8 cellular contexts compared by ENCODE assay signal in genomic region chr20:52191132-52191435, GRCh38. TPM values are rescaled to one million over a fixed set of nuclear protein-coding genes. Genes with fewer than 3 reads are reported as not detected.
DNase-seq lines count a peak whose midpoint lies in the region; ATAC-seq lines count a peak whose summit lies in the region.

No MANE protein-coding gene starts in this region.

- H3K4me3 ChIP-seq in BLaER1: peak overlapping the region; percentile 96
- peak overlapping the region; percentile 95 for H3K4me3 ChIP-seq in HUES6 (ENCODE audit: low read depth, low read length)
- H3K4me3 ChIP-seq in iPS-18c (ENCODE audit: insufficient read depth, low read depth, low read length): peak overlapping the region; percentile 97

- H3K36me3 ChIP-seq in BLaER1 (peaks cover 12% of the 10 kb centered on the region), HUES6 (ENCODE audit: control insufficient read depth, insufficient read depth, low read length) (peaks cover 9% of the 10 kb centered on the region)

- peak overlapping the region; percentile 93 for H3K4me3 Mint-ChIP-seq in stimulated activated memory B cell treated with anti-CD40 and anti-IgM and Interleukin-4, amounts not matched to agents 10 μg/mL and 1 μg/mL and 100 μg/mL, for 72 hours

- peak overlapping the region; percentile 86 for H3K27ac Mint-ChIP-seq in stimulated activated memory B cell treated with anti-CD40 and anti-IgM and Interleukin-4, amounts not matched to agents 10 μg/mL and 1 μg/mL and 100 μg/mL, for 72 hours

- peak; percentile 6 for ATAC-seq in GM19438 (IDR thresholded peaks at IDR 0.05; ENCODE audit: low read depth, unreplicated experiment)
- peak; percentile 52 for ATAC-seq in stimulated activated memory B cell treated with anti-CD40 and anti-IgM and Interleukin-4, amounts not matched to agents 10 μg/mL and 1 μg/mL and 100 μg/mL, for 72 hours

- H3K9me3 ChIP-seq in BLaER1 (no peaks in the 10 kb centered on the region), HUES6 (ENCODE audit: control insufficient read depth, insufficient read depth, low read depth, low read length) (no peaks in the 10 kb centered on the region), iPS-18c (ENCODE audit: control insufficient read depth, insufficient read depth, low read length) (peaks cover 7% of the 10 kb centered on the region)

- no peaks in the 10 kb centered on the region for H3K27me3 ChIP-seq in BLaER1
- H3K27me3 ChIP-seq in HUES6 (ENCODE audit: control insufficient read depth, insufficient read depth, low read length): no peaks in the 10 kb centered on the region

- peak overlapping the region; percentile 89 for H3K4me2 ChIP-seq in BLaER1

- H4K20me1 ChIP-seq in BLaER1: peaks cover 11% of the 10 kb centered on the region; the same call in 1 of the 2 replicates

- H3K9me3 Mint-ChIP-seq in stimulated activated memory B cell treated with anti-CD40 and anti-IgM and Interleukin-4, amounts not matched to agents 10 μg/mL and 1 μg/mL and 100 μg/mL, for 72 hours: no peaks in the 10 kb centered on the region

- H3K4me1 Mint-ChIP-seq in stimulated activated memory B cell treated with anti-CD40 and anti-IgM and Interleukin-4, amounts not matched to agents 10 μg/mL and 1 μg/mL and 100 μg/mL, for 72 hours: peaks cover 17% of the 10 kb centered on the region

- no peaks in the 10 kb centered on the region for H3K27me3 Mint-ChIP-seq in stimulated activated memory B cell treated with anti-CD40 and anti-IgM and Interleukin-4, amounts not matched to agents 10 μg/mL and 1 μg/mL and 100 μg/mL, for 72 hours

- H3K27ac ChIP-seq in BLaER1 (peak overlapping the region; percentile 95), HUES6 (ENCODE audit: low read depth, low read length) (peak overlapping the region; percentile 85), angular gyrus (ENCODE audit: low read depth, low read length) (peak overlapping the region; percentile 90)

- H3K4me1 ChIP-seq in BLaER1 (peaks cover 20% of the 10 kb centered on the region), HUES6 (ENCODE audit: control insufficient read depth, insufficient read depth, low read length) (peaks cover 8% of the 10 kb centered on the region)

- DNase-seq in NCI-H2196 (lab: John Stamatoyannopoulos, UW; ENCODE audit: unreplicated experiment): no peak
- no peak for DNase-seq in H4 (ENCODE audit: low spot score)

- H3K9ac ChIP-seq in BLaER1 (peak overlapping the region; percentile 94), HUES6 (ENCODE audit: low read length) (peak overlapping the region; percentile 84)

- peaks cover 3% of the 10 kb centered on the region for H3K36me3 Mint-ChIP-seq in stimulated activated memory B cell treated with anti-CD40 and anti-IgM and Interleukin-4, amounts not matched to agents 10 μg/mL and 1 μg/mL and 100 μg/mL, for 72 hours

RNA-seq across cellular contexts. Expression of gene ZFP64, which starts 0.5 kb away (rescaled TPM):
- 9.5 and 13.1 TPM in 2 replicates for total RNA-seq in H4 (2014; rRNA removed; shearing (Covaris generic))
